Comparison of ENCODE assay signal across 21 cellular contexts in the genomic region with DNA sequence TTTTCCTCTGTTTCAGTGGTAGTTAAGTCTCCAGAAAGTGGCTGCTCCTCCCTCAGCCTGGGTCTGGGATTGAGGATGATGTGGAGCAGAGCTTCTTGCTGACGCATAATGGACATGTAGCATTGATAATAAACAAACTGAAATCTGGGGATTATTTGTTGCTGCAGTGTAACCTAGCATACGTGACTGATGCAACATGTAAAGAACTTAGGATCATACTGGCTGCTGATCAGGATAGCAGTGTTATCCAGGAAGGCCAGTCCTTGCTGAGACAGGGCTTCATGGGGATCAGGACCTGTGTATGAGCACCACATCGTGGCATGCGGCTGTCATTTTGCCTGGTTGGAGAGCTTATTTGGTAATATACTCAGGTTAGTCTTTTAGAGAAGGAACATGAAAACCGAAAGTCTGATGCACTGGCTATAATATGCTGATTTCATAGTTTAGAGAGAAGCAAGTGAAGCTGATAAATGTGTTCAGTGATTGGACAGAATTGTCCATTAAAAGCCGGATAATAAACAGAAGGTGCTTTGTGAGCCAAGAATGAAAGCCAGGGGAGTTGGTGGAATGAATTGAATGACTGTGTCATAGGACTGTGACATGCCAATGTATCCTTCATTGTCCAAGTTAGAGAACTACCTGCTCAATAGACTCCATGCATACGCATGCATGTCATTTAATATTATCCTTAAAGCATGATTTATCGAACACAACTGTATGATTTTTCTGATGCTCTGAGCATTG. TPM values are rescaled to one million over a fixed set of nuclear protein-coding genes. Genes with fewer than 3 reads are reported as not detected.
A peak's percentile ranks its signal among the peaks of the same experiment; 100 is the strongest.
DNase-seq lines count a peak whose midpoint lies in the region; ATAC-seq and TF ChIP-seq lines count a peak whose summit lies in the region.
"Had no signal": no experiment of that assay in that cellular context is flagged by ENCODE, and none has a peak within 500 bp of the region (broad histone marks: within the 10 kb centered on the region; RNA-seq: fewer than 3 reads in every experiment).

No MANE protein-coding gene starts in this region.

- H3K27me3 ChIP-seq in IMR-90 (ENCODE audit: control insufficient read depth, insufficient read depth, low read length): peaks cover 27% of the 10 kb centered on the region
- peaks cover 0 to 52% (median 10%) of the 10 kb centered on the region in 4 donors for H3K27me3 ChIP-seq in esophagus muscularis mucosa

- no peaks in the 10 kb centered on the region for H3K79me1 ChIP-seq in IMR-90 (ENCODE audit: low read depth in 1 of 2, low read length in 2 of 2)

- H2BK20ac ChIP-seq in IMR-90 (ENCODE audit: low read depth, low read length): no peak overlapping the region

- no peak overlapping the region for H2BK120ac ChIP-seq in IMR-90 (ENCODE audit: low read depth, low read length)

- no peaks in the 10 kb centered on the region for H4K20me1 ChIP-seq in IMR-90 (ENCODE audit: insufficient read depth, low read length)
- H4K20me1 ChIP-seq: BLaER1 had no signal

- no peaks in the 10 kb centered on the region for H3K4me1 ChIP-seq in IMR-90 (ENCODE audit: control insufficient read depth, insufficient read depth, low read length)
- peaks cover 11 to 19% (median 17%) of the 10 kb centered on the region in 4 donors for H3K4me1 ChIP-seq in esophagus muscularis mucosa
- H3K4me1 ChIP-seq: Caco-2 had no signal

- no peak overlapping the region for H3K18ac ChIP-seq in IMR-90 (ENCODE audit: low read depth, low read length)

- dilution Hi-C loops in IMR-90 (cut with HindIII; ENCODE audit: low sequenced_read_pairs, unreplicated experiment): no loop called here

- H2AFZ ChIP-seq in IMR-90 (replicated peaks; ENCODE audit: low read length, poor library complexity): no peak overlapping the region

- TF ChIP-seq CTCF in IMR-90 (conservative IDR thresholded peaks at IDR 0.05; ENCODE audit: low read depth, low read length) (no peak), esophagus muscularis mucosa (IDR thresholded peaks at IDR 0.05) (no peak)

- intact Hi-C loops in IMR-90 (cut with micrococcal nuclease) (no loop called here), esophagus muscularis mucosa (cut with DNase I) (no loop called here)

- no peak for TF ChIP-seq POLR2A in IMR-90 (IDR thresholded peaks at IDR 0.05; ENCODE audit: low read depth, low read length)
- TF ChIP-seq POLR2A in esophagus muscularis mucosa (IDR thresholded peaks at IDR 0.05; ENCODE audit: low read depth): no peak

- H3K23ac ChIP-seq in IMR-90 (ENCODE audit: low read depth, low read length): no peak overlapping the region

- H3K56ac ChIP-seq in IMR-90 (ENCODE audit: extremely low read depth, insufficient read depth, low read length): no peak overlapping the region

- H3K9ac ChIP-seq in IMR-90 (ENCODE audit: low read depth, low read length): no peak overlapping the region
- H3K9ac ChIP-seq: BLaER1 had no signal

- no peak for TF ChIP-seq EP300 in esophagus muscularis mucosa (IDR thresholded peaks at IDR 0.05)

- H3K9me3 ChIP-seq in IMR-90 (ENCODE audit: control insufficient read depth, insufficient read depth, low read length) (no peaks in the 10 kb centered on the region), esophagus muscularis mucosa (no peaks in the 10 kb centered on the region)
- H3K9me3 ChIP-seq: Caco-2 had no signal

- H2AK9ac ChIP-seq in IMR-90 (replicated peaks; ENCODE audit: low read depth, low read length, poor library complexity): no peak overlapping the region

- H3K9me1 ChIP-seq in IMR-90 (ENCODE audit: insufficient read depth, low read length): 0 out of 2 replicates have a peak, but pooled peaks cover 3% of the 10 kb centered on the region

- H2BK5ac ChIP-seq in IMR-90 (ENCODE audit: low read depth, low read length, poor library complexity, severe bottlenecking): no peak overlapping the region

- ATAC-seq in IMR-90 (ENCODE audit: low read depth): no peak
- ATAC-seq: T-cell had no signal

- POLR2A ChIA-PET in IMR-90 (lab: Charles Lee; ENCODE audit: unreplicated experiment): no interaction called here

- H4K91ac ChIP-seq in IMR-90 (ENCODE audit: insufficient read depth, low read depth, low read length): no peak overlapping the region

- H3K4me2 ChIP-seq in IMR-90 (ENCODE audit: low read depth, low read length): no peak overlapping the region
- H3K4me2 ChIP-seq: BLaER1 had no signal

- H4K5ac ChIP-seq in IMR-90 (ENCODE audit: low read depth, low read length): no peak overlapping the region

- in situ Hi-C loops in IMR-90 (cut with MboI; ENCODE audit: low sequenced_read_pairs): no loop called here

- 80% methylated on average over 6 of the region's 8 CpGs; no CpG with 5 or more reads in 1 of the 2 experiments for WGBS in IMR-90 (ENCODE audit: extremely low coverage in 2 of 2, insufficient read length in 1 of 2), 2 experiments
- WGBS in esophagus muscularis mucosa: 59% methylated on average over 8 of the region's 8 CpGs

- no peak overlapping the region for H3K27ac ChIP-seq in IMR-90 (ENCODE audit: insufficient read depth, low read length)
- no peak overlapping the region for H3K27ac ChIP-seq in esophagus muscularis mucosa (replicated peaks in 1 of 4)
- no peak overlapping the region for H3K27ac ChIP-seq in substantia nigra (ENCODE audit: low read depth, low read length, poor library complexity, severe bottlenecking)
- H3K27ac ChIP-seq: BLaER1, RWPE1 had no signal

- CTCF ChIA-PET in IMR-90 (lab: Yijun Ruan, JAX): no interaction called here

- no peak overlapping the region for H2BK15ac ChIP-seq in IMR-90 (ENCODE audit: low read depth, low read length)

- DNase-seq in IMR-90 (peak; percentile 10), OCI-M1 (lab: John Stamatoyannopoulos, UW) (peak; percentile 59), esophagus muscularis mucosa (ENCODE audit: extremely low spot score) (peak; percentile 55), superior temporal gyrus (ENCODE audit: extremely low spot score) (peak; percentile 35), substantia nigra (lab: John Stamatoyannopoulos, UW) (no peak), GM19238 (ENCODE audit: insufficient read length, low spot score) (no peak), SK-N-DZ (ENCODE audit: low spot score) (no peak)
- DNase-seq: Caco-2; CD4-positive, alpha-beta T cell; DND-41; GOT3; Kasumi-1; NCI-H1092 treated with DMSO at 0.1 percent for 48 hours; NCI-H146; NCI-H2029; NCI-H2227 treated with DMSO at 0.1 percent for 48 hours; NCI-H510A; SHP77 treated with DMSO at 0.1 percent for 48 hours; T-cell had no signal

- no peak overlapping the region for H2AK5ac ChIP-seq in IMR-90 (ENCODE audit: low read depth, low read length)

- H3K4me3 ChIP-seq in IMR-90 (ENCODE audit: insufficient read depth, low read depth, low read length) (no peak overlapping the region), esophagus muscularis mucosa (no peak overlapping the region)
- H3K4me3 ChIP-seq: BLaER1 had no signal

- no peak overlapping the region for H3K14ac ChIP-seq in IMR-90 (replicated peaks; ENCODE audit: low read depth, low read length)

- no TSS peak for BruUV-seq in IMR-90 (replicated peaks; lab: Mats Ljungman, UMichigan)

- no peak for TF ChIP-seq RAD21 in IMR-90 (IDR thresholded peaks at IDR 0.05; ENCODE audit: low read length)

- H4K8ac ChIP-seq in IMR-90 (ENCODE audit: low read depth in 2 of 2, low read length in 2 of 2): no peak overlapping the region

- no peak overlapping the region for H3K4ac ChIP-seq in IMR-90 (ENCODE audit: low read depth, low read length)

- H3K36me3 ChIP-seq in IMR-90 (ENCODE audit: control insufficient read depth, insufficient read depth, low read length) (no peaks in the 10 kb centered on the region), esophagus muscularis mucosa (no peaks in the 10 kb centered on the region)
- H3K36me3 ChIP-seq: BLaER1 had no signal

TF ChIP-seq in IMR-90, 13 proteins besides CTCF, POLR2A, EP300 and RAD21:
- TF ChIP-seq MXI1 (IDR thresholded peaks at IDR 0.05; ENCODE audit: borderline replicate concordance, low read depth, low read length) (no peak), FOS (IDR thresholded peaks at IDR 0.05; ENCODE audit: low read depth, low read length) (no peak), MAZ (IDR thresholded peaks at IDR 0.05; ENCODE audit: borderline replicate concordance, low read depth, low read length) (no peak), RCOR1 (IDR thresholded peaks at IDR 0.05; ENCODE audit: insufficient replicate concordance, low read length) (no peak), CHD1 (IDR thresholded peaks at IDR 0.05; ENCODE audit: low read depth, low read length) (no peak), NFE2L2 (IDR thresholded peaks at IDR 0.05; ENCODE audit: low read depth, low read length) (no peak), SMC3 (IDR thresholded peaks at IDR 0.05; ENCODE audit: low read depth, low read length) (no peak), MAFK (IDR thresholded peaks at IDR 0.05; ENCODE audit: low read depth, low read length) (no peak), CEBPB (IDR thresholded peaks at IDR 0.05; ENCODE audit: low read depth, low read length) (no peak), BHLHE40 (IDR thresholded peaks at IDR 0.05; ENCODE audit: low read depth, low read length) (no peak)
- TF ChIP-seq, protein P1, sequence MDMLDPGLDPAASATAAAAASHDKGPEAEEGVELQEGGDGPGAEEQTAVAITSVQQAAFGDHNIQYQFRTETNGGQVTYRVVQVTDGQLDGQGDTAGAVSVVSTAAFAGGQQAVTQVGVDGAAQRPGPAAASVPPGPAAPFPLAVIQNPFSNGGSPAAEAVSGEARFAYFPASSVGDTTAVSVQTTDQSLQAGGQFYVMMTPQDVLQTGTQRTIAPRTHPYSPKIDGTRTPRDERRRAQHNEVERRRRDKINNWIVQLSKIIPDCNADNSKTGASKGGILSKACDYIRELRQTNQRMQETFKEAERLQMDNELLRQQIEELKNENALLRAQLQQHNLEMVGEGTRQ (IDR thresholded peaks at IDR 0.05; ENCODE audit: low read depth, low read length): no peak
- TF ChIP-seq, protein P2, sequence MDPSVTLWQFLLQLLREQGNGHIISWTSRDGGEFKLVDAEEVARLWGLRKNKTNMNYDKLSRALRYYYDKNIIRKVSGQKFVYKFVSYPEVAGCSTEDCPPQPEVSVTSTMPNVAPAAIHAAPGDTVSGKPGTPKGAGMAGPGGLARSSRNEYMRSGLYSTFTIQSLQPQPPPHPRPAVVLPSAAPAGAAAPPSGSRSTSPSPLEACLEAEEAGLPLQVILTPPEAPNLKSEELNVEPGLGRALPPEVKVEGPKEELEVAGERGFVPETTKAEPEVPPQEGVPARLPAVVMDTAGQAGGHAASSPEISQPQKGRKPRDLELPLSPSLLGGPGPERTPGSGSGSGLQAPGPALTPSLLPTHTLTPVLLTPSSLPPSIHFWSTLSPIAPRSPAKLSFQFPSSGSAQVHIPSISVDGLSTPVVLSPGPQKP (IDR thresholded peaks at IDR 0.05; ENCODE audit: borderline replicate concordance, low read depth, low read length): no peak

RNA-seq across cellular contexts. Expression of a gene that starts 4.1 kb away (rescaled TPM):
- 1.4 and 1.6 TPM in 2 replicates for total RNA-seq in IMR-90 (2012; rRNA removed)
- polyA plus RNA-seq in IMR-90 (2012; rRNA removed): 0.55 and 0.65 TPM in 2 replicates
- polyA plus RNA-seq in IMR-90 (2012; cell fraction: cytosol; rRNA removed): 0.13 and 0.14 TPM in 2 replicates
- 0.52 and 1.5 TPM in 2 replicates for polyA plus RNA-seq in IMR-90 (2012; cell fraction: nucleus; rRNA removed; ENCODE audit: low replicate concordance)
- under 1 TPM; 0.13 to 0.75 (median 0.46) TPM for total RNA-seq in esophagus muscularis mucosa
- 0.60 and 0.85 TPM in 2 replicates for polyA plus RNA-seq in SK-N-DZ (2014; cell fraction: cytosol; rRNA removed)
- 0.99 and 1.7 TPM in 2 replicates for polyA plus RNA-seq in SK-N-DZ (2014; cell fraction: nucleus; rRNA removed)

Comparison
In these comparisons a context has a peak if more than half of its experiments do, and no peak if none do; other contexts are left out.
1. DNase-seq: peak in IMR-90 (single experiment), OCI-M1 (single experiment), esophagus muscularis mucosa (single experiment) and superior temporal gyrus (single experiment); none in substantia nigra (0 of 49), GM19238 (single experiment) and SK-N-DZ (single experiment).